Comparison of ENCODE assay signal across 1 cellular context in the genomic region with DNA sequence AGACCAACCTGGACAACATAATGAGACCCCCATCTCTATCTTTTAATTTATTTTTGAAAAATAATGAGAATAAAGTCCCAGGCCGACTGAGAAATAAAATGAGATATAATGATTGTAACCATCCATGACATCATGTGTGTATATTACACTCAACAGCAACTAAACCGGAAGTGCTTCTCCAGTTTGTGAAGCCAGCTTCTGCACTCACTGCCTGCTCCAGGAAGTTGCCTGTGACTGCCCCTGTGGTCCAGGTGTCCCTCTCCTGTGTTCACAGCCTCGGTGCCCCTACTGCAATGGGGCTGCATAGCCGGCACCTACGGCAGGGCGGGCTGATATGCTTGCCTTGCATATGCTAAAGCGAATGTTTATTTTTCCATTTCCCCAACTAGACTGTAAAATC.
TF ChIP-seq lines count a peak whose summit lies in the region.

No MANE protein-coding gene starts in this region.

TF ChIP-seq in endothelial cell of umbilical vein, 7 proteins besides CTCF, POLR2A, EP300 and RAD21 (continued from another document):
- TF ChIP-seq JUN (IDR thresholded peaks at IDR 0.05; ENCODE audit: borderline replicate concordance, insufficient read depth, insufficient read length, low read depth) (no peak), GATA2 (IDR thresholded peaks at IDR 0.05; ENCODE audit: insufficient read depth, insufficient read length, low read depth, low read length) (no peak), FOS (IDR thresholded peaks at IDR 0.05; ENCODE audit: borderline replicate concordance, insufficient read depth, low read length) (no peak), POLR2AphosphoS5 (IDR thresholded peaks at IDR 0.05; ENCODE audit: insufficient read depth, low read depth, low read length) (no peak), EZH2 (IDR thresholded peaks at IDR 0.05; ENCODE audit: borderline replicate concordance, low read depth, low read length, severe bottlenecking) (no peak)
- TF ChIP-seq, protein P1, sequence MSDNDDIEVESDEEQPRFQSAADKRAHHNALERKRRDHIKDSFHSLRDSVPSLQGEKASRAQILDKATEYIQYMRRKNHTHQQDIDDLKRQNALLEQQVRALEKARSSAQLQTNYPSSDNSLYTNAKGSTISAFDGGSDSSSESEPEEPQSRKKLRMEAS (IDR thresholded peaks at IDR 0.05; ENCODE audit: insufficient read depth, insufficient read length) = no peak
